1 cellular context compared by ENCODE assay signal in the genomic region with DNA sequence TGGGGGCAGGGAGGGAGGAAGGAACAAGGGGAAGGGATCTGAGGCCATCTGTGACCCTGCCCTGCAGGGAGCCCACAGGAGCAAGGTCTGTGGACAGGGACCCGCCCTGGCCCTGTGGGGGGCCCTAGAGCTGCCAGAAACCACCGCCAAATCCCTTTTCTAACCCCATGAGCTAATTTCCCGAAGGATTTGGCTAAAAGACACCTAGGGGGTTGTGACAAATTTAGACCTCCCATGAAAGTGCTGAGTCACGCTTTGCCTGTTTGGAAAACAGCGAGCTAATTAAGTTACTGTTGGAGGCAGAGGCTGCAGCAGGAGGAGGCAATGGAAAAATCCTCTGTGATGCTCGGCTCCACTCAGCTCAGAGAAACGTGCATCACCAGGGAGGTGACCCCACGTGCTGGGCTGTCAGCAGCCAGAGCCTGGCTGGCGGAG.
TF ChIP-seq lines count a peak whose summit lies in the region.

No MANE protein-coding gene starts in this region.

TF ChIP-seq in HepG2, 621 proteins besides CTCF, POLR2A, EP300 and RAD21:
- TF ChIP-seq MXI1 (IDR thresholded peaks at IDR 0.05; ENCODE audit: borderline replicate concordance, low read depth, low read length) (no peak), MAFF (IDR thresholded peaks at IDR 0.05; ENCODE audit: low read depth, low read length) (peak; percentile 39; the same call in 1 of the 2 replicates), GABPB1 (CRISPR knock-in tag; IDR thresholded peaks at IDR 0.05) (no peak), ZNF709 (CRISPR knock-in tag; IDR thresholded peaks at IDR 0.05) (no peak), ZNF775 (CRISPR knock-in tag; IDR thresholded peaks at IDR 0.05; ENCODE audit: borderline replicate concordance) (no peak), NFE2L2 (IDR thresholded peaks at IDR 0.05; ENCODE audit: low read length) (peak; percentile 93), ZNF333 (CRISPR knock-in tag; IDR thresholded peaks at IDR 0.05; ENCODE audit: borderline replicate concordance) (no peak), HCFC1 (IDR thresholded peaks at IDR 0.05; ENCODE audit: low read depth, low read length) (no peak), ZNF143 (CRISPR knock-in tag; IDR thresholded peaks at IDR 0.05) (no peak), ZNF879 (CRISPR knock-in tag; IDR thresholded peaks at IDR 0.05) (no peak), ZNF577 (CRISPR knock-in tag; IDR thresholded peaks at IDR 0.05; ENCODE audit: borderline replicate concordance, low read depth) (no peak), JDP2 (CRISPR knock-in tag; IDR thresholded peaks at IDR 0.05; ENCODE audit: borderline replicate concordance) (no peak), MAFK (conservative IDR thresholded peaks at IDR 0.05 in 1 of 2, IDR thresholded peaks at IDR 0.05 in 1 of 2; ENCODE audit: low read length in 2 of 2) (peak; percentile 76), SIX4 (CRISPR knock-in tag; IDR thresholded peaks at IDR 0.05) (no peak), SMAD9 (CRISPR knock-in tag; IDR thresholded peaks at IDR 0.05) (no peak)
- TF ChIP-seq, protein P1, sequence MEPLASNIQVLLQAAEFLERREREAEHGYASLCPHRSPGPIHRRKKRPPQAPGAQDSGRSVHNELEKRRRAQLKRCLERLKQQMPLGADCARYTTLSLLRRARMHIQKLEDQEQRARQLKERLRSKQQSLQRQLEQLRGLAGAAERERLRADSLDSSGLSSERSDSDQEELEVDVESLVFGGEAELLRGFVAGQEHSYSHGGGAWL (CRISPR knock-in tag; IDR thresholded peaks at IDR 0.05) = no peak
- TF ChIP-seq, protein P2, sequence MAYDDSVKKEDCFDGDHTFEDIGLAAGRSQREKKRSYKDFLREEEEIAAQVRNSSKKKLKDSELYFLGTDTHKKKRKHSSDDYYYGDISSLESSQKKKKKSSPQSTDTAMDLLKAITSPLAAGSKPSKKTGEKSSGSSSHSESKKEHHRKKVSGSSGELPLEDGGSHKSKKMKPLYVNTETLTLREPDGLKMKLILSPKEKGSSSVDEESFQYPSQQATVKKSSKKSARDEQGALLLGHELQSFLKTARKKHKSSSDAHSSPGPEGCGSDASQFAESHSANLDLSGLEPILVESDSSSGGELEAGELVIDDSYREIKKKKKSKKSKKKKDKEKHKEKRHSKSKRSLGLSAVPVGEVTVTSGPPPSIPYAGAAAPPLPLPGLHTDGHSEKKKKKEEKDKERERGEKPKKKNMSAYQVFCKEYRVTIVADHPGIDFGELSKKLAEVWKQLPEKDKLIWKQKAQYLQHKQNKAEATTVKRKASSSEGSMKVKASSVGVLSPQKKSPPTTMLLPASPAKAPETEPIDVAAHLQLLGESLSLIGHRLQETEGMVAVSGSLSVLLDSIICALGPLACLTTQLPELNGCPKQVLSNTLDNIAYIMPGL (CRISPR knock-in tag; IDR thresholded peaks at IDR 0.05; ENCODE audit: borderline replicate concordance in 1 of 2, low read depth in 1 of 2) = no peak
- TF ChIP-seq, protein P3, sequence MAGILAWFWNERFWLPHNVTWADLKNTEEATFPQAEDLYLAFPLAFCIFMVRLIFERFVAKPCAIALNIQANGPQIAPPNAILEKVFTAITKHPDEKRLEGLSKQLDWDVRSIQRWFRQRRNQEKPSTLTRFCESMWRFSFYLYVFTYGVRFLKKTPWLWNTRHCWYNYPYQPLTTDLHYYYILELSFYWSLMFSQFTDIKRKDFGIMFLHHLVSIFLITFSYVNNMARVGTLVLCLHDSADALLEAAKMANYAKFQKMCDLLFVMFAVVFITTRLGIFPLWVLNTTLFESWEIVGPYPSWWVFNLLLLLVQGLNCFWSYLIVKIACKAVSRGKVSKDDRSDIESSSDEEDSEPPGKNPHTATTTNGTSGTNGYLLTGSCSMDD (CRISPR knock-in tag; IDR thresholded peaks at IDR 0.05) = no peak
